8 cellular contexts compared by ENCODE assay signal in the genomic region with DNA sequence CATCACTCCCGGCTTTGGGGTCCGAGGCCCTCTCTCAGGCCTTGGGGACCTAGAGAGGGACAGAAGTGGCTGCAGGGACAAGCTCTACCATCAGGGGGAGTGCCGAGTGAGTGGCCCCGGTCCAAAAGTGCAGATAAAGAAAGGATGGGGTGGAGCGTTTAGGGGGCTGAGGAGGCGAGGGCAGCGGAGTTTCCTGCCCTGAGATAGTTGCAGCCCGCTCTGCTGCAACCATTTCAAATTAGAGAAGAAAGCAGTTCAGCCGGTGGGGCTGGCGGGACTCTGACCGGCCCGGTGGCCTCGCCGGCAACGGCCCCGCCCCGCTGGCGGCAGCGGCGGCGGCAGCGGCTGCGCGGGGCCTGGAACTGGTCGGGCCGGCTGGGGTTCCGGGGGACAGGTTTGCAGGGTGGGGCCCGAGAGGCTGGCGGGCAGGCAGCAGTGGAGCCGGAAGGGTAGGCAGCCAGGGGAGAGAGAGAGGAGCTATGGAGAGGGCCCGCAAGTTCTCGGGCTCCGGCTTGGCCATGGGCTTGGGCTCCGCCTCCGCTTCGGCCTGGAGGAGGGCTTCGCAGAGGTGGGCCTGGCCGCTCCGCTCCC. TPM values are rescaled to one million over a fixed set of nuclear protein-coding genes. Genes with fewer than 3 reads are reported as not detected.
DNase-seq lines count a peak whose midpoint lies in the region; ATAC-seq and TF ChIP-seq lines count a peak whose summit lies in the region.

No MANE protein-coding gene starts in this region.

- POLR2A ChIA-PET in WTC11 (lab: Charles Lee) = interaction anchor here (0.8 to 1.0 kb wide), 2 partner anchors 29 to 518 kb away, joined by 3 to 4 read pairs; a partner anchor contains a TSS

- H3K79me2 ChIP-seq in DND-41 (ENCODE audit: insufficient read depth, low read length) (no peaks in the 10 kb centered on the region), GM23248 (ENCODE audit: insufficient read depth) (no peaks in the 10 kb centered on the region)

- H3K27me3 Mint-ChIP-seq in WTC11 (ENCODE audit: low read depth) (no peaks in the 10 kb centered on the region; the same call in 1 of the 2 replicates), chondrocyte (ENCODE audit: low read depth) (no peaks in the 10 kb centered on the region)

- H3K27ac Mint-ChIP-seq in WTC11 (no peak overlapping the region), chondrocyte (ENCODE audit: unreplicated experiment) (peak overlapping the region; percentile 37)

- peak overlapping the region; percentile 80 for H3K4me3 Mint-ChIP-seq in WTC11
- H3K4me3 Mint-ChIP-seq in chondrocyte (ENCODE audit: unreplicated experiment) = peak overlapping the region; percentile 82

- CTCF ChIA-PET in WTC11 (lab: Charles Lee) = interaction anchor here (0.5 to 3.0 kb wide), 11 partner anchors 17 to 727 kb away, joined by 3 to 32 read pairs (median 3); a partner anchor contains a TSS

- H3K9me3 ChIP-seq in DND-41 (ENCODE audit: insufficient read depth, low read length, severe bottlenecking) (no peaks in the 10 kb centered on the region), GM23248 (ENCODE audit: low read depth) (no peaks in the 10 kb centered on the region), liver (ENCODE audit: control insufficient read depth in 4 of 4, low read length in 3 of 4) (no peaks in the 10 kb centered on the region)

- H3K27me3 ChIP-seq in DND-41 (ENCODE audit: insufficient read depth, low read length, poor library complexity) (no peaks in the 10 kb centered on the region), GM23248 (replicated peaks; ENCODE audit: insufficient read depth) (no peaks in the 10 kb centered on the region), liver (ENCODE audit: control insufficient read depth in 4 of 4, insufficient read depth in 4 of 4, low read length in 3 of 4) (peaks cover 0 to 4% (median 0%) of the 10 kb centered on the region in 4 donors)

- H3K9ac ChIP-seq in DND-41 (ENCODE audit: low read depth, low read length) = no peak overlapping the region
- peak overlapping the region; percentile 70 for H3K9ac ChIP-seq in GM23248
- H3K9ac ChIP-seq in liver (ENCODE audit: low read depth in 1 of 2, low read length in 2 of 2) = no peak overlapping the region

- H3F3A ChIP-seq in GM23248 (ENCODE audit: insufficient read depth) = no peaks in the 10 kb centered on the region

- H3K9me2 ChIP-seq in GM23248 (ENCODE audit: insufficient read depth) = no peaks in the 10 kb centered on the region

- H3K4me1 ChIP-seq in DND-41 (ENCODE audit: insufficient read depth, low read length) (no peaks in the 10 kb centered on the region), GM23248 (ENCODE audit: insufficient read depth) (no peaks in the 10 kb centered on the region), liver (ENCODE audit: control insufficient read depth in 4 of 4, insufficient read depth in 4 of 4, low read length in 3 of 4) (peaks cover 2 to 10% (median 3%) of the 10 kb centered on the region in 4 donors)

- H3K4me1 Mint-ChIP-seq in WTC11 = peaks cover 36% of the 10 kb centered on the region
- peaks cover 27% of the 10 kb centered on the region for H3K4me1 Mint-ChIP-seq in chondrocyte (ENCODE audit: low read depth)

- H3K36me3 ChIP-seq in DND-41 (ENCODE audit: insufficient read depth, low read length) (no peaks in the 10 kb centered on the region), GM23248 (ENCODE audit: low read depth) (no peaks in the 10 kb centered on the region), liver (ENCODE audit: control insufficient read depth in 4 of 4, insufficient read depth in 3 of 4, low read depth in 1 of 4, low read length in 3 of 4) (no peaks in the 10 kb centered on the region)

- H3K4me3 ChIP-seq in DND-41 (ENCODE audit: low read depth in 1 of 2, low read length in 2 of 2) (no peak overlapping the region), GM23248 (peak overlapping the region; percentile 81), liver (ENCODE audit: low read depth in 1 of 3, low read length in 3 of 3) (peak overlapping the region in 2 of 3 donors; percentile 57 to 60)

- ATAC-seq in DND-41 (ENCODE audit: insufficient read depth, low read depth) = no peak
- peak; percentile 22 for ATAC-seq in WTC11
- ATAC-seq in HG03469 (IDR thresholded peaks at IDR 0.05; ENCODE audit: unreplicated experiment) = no peak

- H3K9me3 Mint-ChIP-seq in WTC11 (no peaks in the 10 kb centered on the region), chondrocyte (ENCODE audit: low read depth) (peaks cover 5% of the 10 kb centered on the region)

- in situ Hi-C loops in GM23248 (cut with MboI) = loop anchor here (25.0 kb wide), 1 partner anchor 210 kb away; no protein-coding TSS in a partner anchor

- DNase-seq in DND-41 (no peak), GM23248 (peak; percentile 58), NAMALWA (ENCODE audit: low spot score) (peak; percentile 54), WTC11 (ENCODE audit: low spot score) (peak; percentile 69), chondrocyte (ENCODE audit: low spot score) (no peak)
- peak; percentile 28 for DNase-seq in stimulated activated CD8-positive, alpha-beta memory T cell treated with anti-CD3 and anti-CD28 coated beads, Interleukin-15, amount 100 ng/mL, for 1 hour (ENCODE audit: low read depth)

- 0 to 1% methylated on average over 2 to 29 of the region's 39 CpGs for WGBS in GM23248 (ENCODE audit: low coverage in 1 of 2, low lambda C conversion rate in 2 of 2, missing lambda C conversion rate in 2 of 2), 2 experiments
- under 1% methylated on average over 39 of the region's 39 CpGs for WGBS in liver

- H4K20me1 ChIP-seq in DND-41 (ENCODE audit: insufficient read depth, low read length) (no peaks in the 10 kb centered on the region), GM23248 (ENCODE audit: insufficient read depth) (no peaks in the 10 kb centered on the region)

- TF ChIP-seq CTCF in DND-41 (IDR thresholded peaks at IDR 0.05; ENCODE audit: borderline replicate concordance, extremely low read depth, low read length, poor library complexity, severe bottlenecking) (peak; percentile 27), WTC11 (IDR thresholded peaks at IDR 0.05) (peak; percentile 29), chondrocyte (IDR thresholded peaks at IDR 0.05) (peak; percentile 82), liver (IDR thresholded peaks at IDR 0.05; ENCODE audit: low read depth, low read length, missing input control) (peak; percentile 55)

- H3K36me3 Mint-ChIP-seq in WTC11 (peaks cover 7% of the 10 kb centered on the region), chondrocyte (ENCODE audit: low read depth) (no peaks in the 10 kb centered on the region)

- no peak overlapping the region for H3K4me2 ChIP-seq in DND-41 (ENCODE audit: insufficient read depth, low read length)
- H3K4me2 ChIP-seq in GM23248 (ENCODE audit: unreplicated experiment) = peak overlapping the region; percentile 70

- H2AFZ ChIP-seq in DND-41 (ENCODE audit: low read depth, low read length) (no peak overlapping the region), GM23248 (peak overlapping the region; percentile 91)

- H3K27ac ChIP-seq in DND-41 (ENCODE audit: low read length) (no peak overlapping the region), GM23248 (no peak overlapping the region), liver (ENCODE audit: low read depth in 1 of 2, low read length in 2 of 2) (no peak overlapping the region)

- peak; percentile 32 to 58 for TF ChIP-seq RAD21 in liver (IDR thresholded peaks at IDR 0.05)

TF ChIP-seq in WTC11, 78 proteins besides CTCF, POLR2A, EP300 and RAD21 (continues in another document):
- TF ChIP-seq, protein P1, sequence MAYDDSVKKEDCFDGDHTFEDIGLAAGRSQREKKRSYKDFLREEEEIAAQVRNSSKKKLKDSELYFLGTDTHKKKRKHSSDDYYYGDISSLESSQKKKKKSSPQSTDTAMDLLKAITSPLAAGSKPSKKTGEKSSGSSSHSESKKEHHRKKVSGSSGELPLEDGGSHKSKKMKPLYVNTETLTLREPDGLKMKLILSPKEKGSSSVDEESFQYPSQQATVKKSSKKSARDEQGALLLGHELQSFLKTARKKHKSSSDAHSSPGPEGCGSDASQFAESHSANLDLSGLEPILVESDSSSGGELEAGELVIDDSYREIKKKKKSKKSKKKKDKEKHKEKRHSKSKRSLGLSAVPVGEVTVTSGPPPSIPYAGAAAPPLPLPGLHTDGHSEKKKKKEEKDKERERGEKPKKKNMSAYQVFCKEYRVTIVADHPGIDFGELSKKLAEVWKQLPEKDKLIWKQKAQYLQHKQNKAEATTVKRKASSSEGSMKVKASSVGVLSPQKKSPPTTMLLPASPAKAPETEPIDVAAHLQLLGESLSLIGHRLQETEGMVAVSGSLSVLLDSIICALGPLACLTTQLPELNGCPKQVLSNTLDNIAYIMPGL (CRISPR knock-in tag; IDR thresholded peaks at IDR 0.05) = no peak
- TF ChIP-seq GRHL2 (CRISPR knock-in tag; IDR thresholded peaks at IDR 0.05; ENCODE audit: insufficient replicate concordance, severe bottlenecking) (no peak), ETV6 (CRISPR knock-in tag; IDR thresholded peaks at IDR 0.05) (no peak), ZNF396 (CRISPR knock-in tag; IDR thresholded peaks at IDR 0.05; ENCODE audit: borderline replicate concordance) (no peak)

TF ChIP-seq in liver, 16 proteins besides CTCF, POLR2A, EP300 and RAD21 (continues in another document):
- TF ChIP-seq, protein P2, sequence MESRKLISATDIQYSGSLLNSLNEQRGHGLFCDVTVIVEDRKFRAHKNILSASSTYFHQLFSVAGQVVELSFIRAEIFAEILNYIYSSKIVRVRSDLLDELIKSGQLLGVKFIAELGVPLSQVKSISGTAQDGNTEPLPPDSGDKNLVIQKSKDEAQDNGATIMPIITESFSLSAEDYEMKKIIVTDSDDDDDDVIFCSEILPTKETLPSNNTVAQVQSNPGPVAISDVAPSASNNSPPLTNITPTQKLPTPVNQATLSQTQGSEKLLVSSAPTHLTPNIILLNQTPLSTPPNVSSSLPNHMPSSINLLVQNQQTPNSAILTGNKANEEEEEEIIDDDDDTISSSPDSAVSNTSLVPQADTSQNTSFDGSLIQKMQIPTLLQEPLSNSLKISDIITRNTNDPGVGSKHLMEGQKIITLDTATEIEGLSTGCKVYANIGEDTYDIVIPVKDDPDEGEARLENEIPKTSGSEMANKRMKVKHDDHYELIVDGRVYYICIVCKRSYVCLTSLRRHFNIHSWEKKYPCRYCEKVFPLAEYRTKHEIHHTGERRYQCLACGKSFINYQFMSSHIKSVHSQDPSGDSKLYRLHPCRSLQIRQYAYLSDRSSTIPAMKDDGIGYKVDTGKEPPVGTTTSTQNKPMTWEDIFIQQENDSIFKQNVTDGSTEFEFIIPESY (IDR thresholded peaks at IDR 0.05) = no peak

RNA-seq across cellular contexts. Expression of a gene that starts 7.6 kb away (rescaled TPM):
- 1.9 TPM in 2 replicates for total RNA-seq in GM23248 (2014; rRNA removed; shearing (Covaris generic))
- polyA plus RNA-seq in GM23248 (2016; fragmentation: Nextera tagmentation; extraction: Ambion mirVana) = 1.2 and 1.7 TPM in 2 replicates
- 41.7 to 46.3 TPM (median 42.8 TPM) in 3 replicates for total RNA-seq in WTC11 (2021)
- total RNA-seq in chondrocyte = 9.9 to 13.1 TPM (median 11.5 TPM) in 3 replicates
- 1 to 10 TPM; 2.8 to 6.5 TPM for total RNA-seq in liver
- under 1 TPM; 0.57 to 0.65 TPM for polyA plus RNA-seq in liver

RNA-seq across cellular contexts. Expression of a gene that starts 29.1 kb away (rescaled TPM):
- total RNA-seq in GM23248 (2014; rRNA removed; shearing (Covaris generic)) = not detected in 2 replicates
- not detected in 2 replicates for polyA plus RNA-seq in GM23248 (2016; fragmentation: Nextera tagmentation; extraction: Ambion mirVana)
- total RNA-seq in WTC11 (2021) = 7.0 to 9.3 TPM (median 8.8 TPM) in 3 replicates
- total RNA-seq in chondrocyte = not detected in 3 replicates
- not detected for total RNA-seq in liver
- polyA plus RNA-seq in liver = not detected

Comparison
In these comparisons a context has a peak if more than half of its experiments do, and no peak if none do; other contexts are left out.
1. DNase-seq: peak in GM23248 (single experiment), NAMALWA (single experiment), WTC11 (single experiment) and stimulated activated CD8-positive, alpha-beta memory T cell treated with anti-CD3 and anti-CD28 coated beads, Interleukin-15, amount 100 ng/mL, for 1 hour (single experiment); none in DND-41 (single experiment) and chondrocyte (single experiment).
2. H3K4me3 ChIP-seq: peak in GM23248 (single experiment) and liver (2 of 3); none in DND-41 (0 of 2).
3. CTCF ChIP-seq: peak in every context shown above with its lines; median percentile 82 in chondrocyte; 55 in liver; 29 in WTC11; 27 in DND-41.